Comparison of ENCODE assay signal across 9 cellular contexts in genomic region chr10:30782543-30783461, GRCh38.
DNase-seq lines count a peak whose midpoint lies in the region; ATAC-seq, FAIRE-seq and TF ChIP-seq lines count a peak whose summit lies in the region.
"Had no signal": no experiment of that assay in that cellular context is flagged by ENCODE, and none has a peak within 500 bp of the region (broad histone marks: within the 10 kb centered on the region; RNA-seq: fewer than 3 reads in every experiment).

No MANE protein-coding gene starts in this region.

- H3K36me3 Mint-ChIP-seq in activated CD8-positive, alpha-beta T cell treated with anti-CD3 and anti-CD28 coated beads, Interleukin-2, amount 10 ng/mL, durations not matched to agents 7 days and 5 days (ENCODE audit: low read depth), result no peaks in the 10 kb centered on the region
- no peaks in the 10 kb centered on the region for H3K36me3 Mint-ChIP-seq in activated CD8-positive, alpha-beta T cell treated with anti-CD3 and anti-CD28 coated beads for 36 hours (ENCODE audit: low read depth)
- no peaks in the 10 kb centered on the region for H3K36me3 Mint-ChIP-seq in natural killer cell treated with Interleukin-12 subunit alpha and Interleukin-12 subunit beta and Interleukin-15 and Interleukin-18, amount 100 ng/mL, for 72 hours

- no peak overlapping the region for H3K4me3 Mint-ChIP-seq in activated CD8-positive, alpha-beta T cell treated with anti-CD3 and anti-CD28 coated beads, Interleukin-2, amount 10 ng/mL, durations not matched to agents 7 days and 5 days
- no peak overlapping the region for H3K4me3 Mint-ChIP-seq in activated CD8-positive, alpha-beta T cell treated with anti-CD3 and anti-CD28 coated beads for 36 hours
- peak overlapping the region; percentile 7 for H3K4me3 Mint-ChIP-seq in natural killer cell treated with Interleukin-12 subunit alpha and Interleukin-12 subunit beta and Interleukin-15 and Interleukin-18, amount 100 ng/mL, for 72 hours

- TF ChIP-seq CTCF in activated CD8-positive, alpha-beta T cell treated with anti-CD3 and anti-CD28 coated beads for 36 hours (IDR thresholded peaks at IDR 0.05), result no peak
- TF ChIP-seq CTCF in ascending aorta (IDR thresholded peaks at IDR 0.05) (no peak), D721Med (IDR thresholded peaks at IDR 0.05; ENCODE audit: insufficient read depth, missing control alignments) (no peak)

- FAIRE-seq in D721Med (lab: Jason Lieb, UNC), result no peak
- FAIRE-seq: TTC549 had no signal

- H3K9me3 ChIP-seq in ascending aorta, result no peaks in the 10 kb centered on the region

- POLR2A ChIA-PET in activated CD8-positive, alpha-beta T cell treated with anti-CD3 and anti-CD28 coated beads, Interleukin-2, amount 10 ng/mL, durations not matched to agents 7 days and 5 days (lab: Charles Lee), result interaction anchor here (0.7 to 2.8 kb wide), 5 partner anchors 18 to 249 kb away, joined by 3 to 9 read pairs (median 4); partner anchors contain the start of gene ZNF438
- POLR2A ChIA-PET in activated CD8-positive, alpha-beta T cell treated with anti-CD3 and anti-CD28 coated beads for 36 hours (lab: Charles Lee), result no interaction called here

- no peaks in the 10 kb centered on the region for H3K27me3 ChIP-seq in ascending aorta

- H3K36me3 ChIP-seq in ascending aorta, result no peaks in the 10 kb centered on the region

- H3K4me1 Mint-ChIP-seq in activated CD8-positive, alpha-beta T cell treated with anti-CD3 and anti-CD28 coated beads, Interleukin-2, amount 10 ng/mL, durations not matched to agents 7 days and 5 days (ENCODE audit: low read depth), result peaks cover 25% of the 10 kb centered on the region
- H3K4me1 Mint-ChIP-seq in activated CD8-positive, alpha-beta T cell treated with anti-CD3 and anti-CD28 coated beads for 36 hours (ENCODE audit: low read depth), result peaks cover 9% of the 10 kb centered on the region
- peaks cover 11 to 24% of the 10 kb centered on the region in 2 donors for H3K4me1 Mint-ChIP-seq in natural killer cell treated with Interleukin-12 subunit alpha and Interleukin-12 subunit beta and Interleukin-15 and Interleukin-18, amount 100 ng/mL, for 72 hours (ENCODE audit: low read depth in 2 of 2)

- peaks cover 6 to 13% of the 10 kb centered on the region in 2 donors for H3K4me1 ChIP-seq in ascending aorta

- no peaks in the 10 kb centered on the region for H3K9me3 Mint-ChIP-seq in activated CD8-positive, alpha-beta T cell treated with anti-CD3 and anti-CD28 coated beads, Interleukin-2, amount 10 ng/mL, durations not matched to agents 7 days and 5 days (ENCODE audit: insufficient read depth)
- H3K9me3 Mint-ChIP-seq in activated CD8-positive, alpha-beta T cell treated with anti-CD3 and anti-CD28 coated beads for 36 hours, result no peaks in the 10 kb centered on the region
- no peaks in the 10 kb centered on the region for H3K9me3 Mint-ChIP-seq in natural killer cell treated with Interleukin-12 subunit alpha and Interleukin-12 subunit beta and Interleukin-15 and Interleukin-18, amount 100 ng/mL, for 72 hours

- no peak overlapping the region for H3K4me3 ChIP-seq in ascending aorta

- CTCF ChIA-PET in activated CD8-positive, alpha-beta T cell treated with anti-CD3 and anti-CD28 coated beads, Interleukin-2, amount 10 ng/mL, durations not matched to agents 7 days and 5 days (lab: Charles Lee), result interaction anchor here (0.6 to 4.9 kb wide), 38 partner anchors 9 to 1039 kb away, joined by 3 to 38 read pairs (median 6); partner anchors contain the start of gene ZNF438
- CTCF ChIA-PET in activated CD8-positive, alpha-beta T cell treated with anti-CD3 and anti-CD28 coated beads for 36 hours (lab: Charles Lee), result interaction anchor here (0.7 to 4.6 kb wide), 24 partner anchors 11 to 1078 kb away, joined by 3 to 28 read pairs (median 4); partner anchors contain the start of gene ZNF438

- peak overlapping the region; percentile 98 for H3K27ac ChIP-seq in ascending aorta

- ATAC-seq in activated CD8-positive, alpha-beta T cell treated with anti-CD3 and anti-CD28 coated beads, Interleukin-2, amount 10 ng/mL, durations not matched to agents 7 days and 5 days, result no peak
- ATAC-seq in activated CD8-positive, alpha-beta T cell treated with anti-CD3 and anti-CD28 coated beads for 36 hours, result no peak
- peak; percentile 76 for ATAC-seq in HG03354 (IDR thresholded peaks at IDR 0.05; ENCODE audit: poor library complexity, severe bottlenecking, unreplicated experiment)
- ATAC-seq in natural killer cell treated with Interleukin-12 subunit alpha and Interleukin-12 subunit beta and Interleukin-15 and Interleukin-18, amount 100 ng/mL, for 72 hours, result peak in 1 of 2 donors; percentile 1

- no peak for DNase-seq in activated CD8-positive, alpha-beta T cell treated with anti-CD3 and anti-CD28 coated beads, Interleukin-2, amount 10 ng/mL, durations not matched to agents 7 days and 5 days
- no peak for DNase-seq in activated CD8-positive, alpha-beta T cell treated with anti-CD3 and anti-CD28 coated beads for 36 hours
- DNase-seq in ascending aorta (ENCODE audit: low spot score in 2 of 2) (no peak), NCI-H1436 treated with DMSO at 0.1 percent for 48 hours (lab: John Stamatoyannopoulos, UW) (no peak), D721Med (ENCODE audit: insufficient read length, low spot score) (no peak), NCI-H2107 treated with DMSO at 0.1 percent for 48 hours (lab: John Stamatoyannopoulos, UW; ENCODE audit: unreplicated experiment) (no peak)
- no peak for DNase-seq in natural killer cell treated with Interleukin-12 subunit alpha and Interleukin-12 subunit beta and Interleukin-15 and Interleukin-18, amount 100 ng/mL, for 72 hours (ENCODE audit: low spot score)

- intact Hi-C loops in activated CD8-positive, alpha-beta T cell treated with anti-CD3 and anti-CD28 coated beads for 36 hours (cut with micrococcal nuclease), result loop anchor here (5.0 to 10.0 kb wide), 4 partner anchors 252 to 1024 kb away; partner anchors contain the start of genes ZEB1 and ZNF438
- intact Hi-C loops in ascending aorta (cut with DNase I), result loop anchor here (2.0 to 10.0 kb wide), 2 partner anchors 52 to 352 kb away; no protein-coding TSS in a partner anchor

- H3K27ac Mint-ChIP-seq in activated CD8-positive, alpha-beta T cell treated with anti-CD3 and anti-CD28 coated beads, Interleukin-2, amount 10 ng/mL, durations not matched to agents 7 days and 5 days, result peak overlapping the region; percentile 34
- H3K27ac Mint-ChIP-seq in activated CD8-positive, alpha-beta T cell treated with anti-CD3 and anti-CD28 coated beads for 36 hours, result no peak overlapping the region
- peak overlapping the region in 1 of 2 donors; percentile 34 for H3K27ac Mint-ChIP-seq in natural killer cell treated with Interleukin-12 subunit alpha and Interleukin-12 subunit beta and Interleukin-15 and Interleukin-18, amount 100 ng/mL, for 72 hours

- peaks cover 19% of the 10 kb centered on the region for H3K27me3 Mint-ChIP-seq in activated CD8-positive, alpha-beta T cell treated with anti-CD3 and anti-CD28 coated beads, Interleukin-2, amount 10 ng/mL, durations not matched to agents 7 days and 5 days (ENCODE audit: low read depth)
- no peaks in the 10 kb centered on the region for H3K27me3 Mint-ChIP-seq in activated CD8-positive, alpha-beta T cell treated with anti-CD3 and anti-CD28 coated beads for 36 hours
- peaks cover 13 to 15% of the 10 kb centered on the region in 2 donors for H3K27me3 Mint-ChIP-seq in natural killer cell treated with Interleukin-12 subunit alpha and Interleukin-12 subunit beta and Interleukin-15 and Interleukin-18, amount 100 ng/mL, for 72 hours
